ENCODE assay signal across 1 cellular context in the genomic region with DNA sequence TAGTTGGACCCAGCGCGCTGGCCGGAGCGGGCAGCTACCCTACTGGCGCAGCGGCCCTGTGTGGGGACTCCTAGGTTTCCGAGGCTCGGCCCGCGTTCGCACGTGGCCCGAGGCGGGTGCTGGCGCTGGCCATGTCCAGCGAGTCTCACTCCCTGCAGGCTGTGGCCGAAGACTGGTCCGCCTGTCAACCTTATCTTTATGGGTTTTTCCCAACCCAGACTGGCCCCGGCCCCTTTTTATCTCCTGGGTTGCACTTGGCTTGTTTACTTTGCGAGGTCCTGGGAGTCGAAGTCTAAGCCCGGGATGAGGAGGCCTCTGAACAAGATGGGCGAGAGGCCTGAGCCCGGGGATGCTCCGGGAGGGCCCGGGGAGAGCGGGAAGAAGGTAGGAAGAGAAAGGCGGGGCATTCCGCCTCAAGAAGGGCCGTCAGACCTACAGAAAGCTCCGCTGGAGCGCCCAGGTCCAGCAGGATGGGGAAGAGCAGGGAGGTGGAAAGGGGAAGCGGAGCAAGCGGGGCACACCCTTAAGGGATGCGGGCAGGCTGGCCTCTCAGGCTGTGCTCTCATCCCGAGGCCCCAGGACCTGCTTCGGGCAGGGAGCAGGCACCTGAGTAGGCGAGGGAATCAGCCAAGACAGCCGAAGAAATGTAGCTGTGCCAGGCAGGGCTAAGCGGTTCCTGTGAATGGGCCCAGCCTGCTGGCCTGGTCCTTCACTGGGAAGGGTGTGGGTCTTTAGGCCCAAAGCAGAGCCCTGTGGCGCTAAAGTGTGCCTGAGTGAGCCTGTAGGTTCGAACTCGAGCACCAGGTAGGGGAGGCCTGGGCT.
TF ChIP-seq lines count a peak whose summit lies in the region.

No MANE protein-coding gene starts in this region.

TF ChIP-seq in HepG2, 621 proteins besides CTCF, POLR2A, EP300 and RAD21 (continued from another document):
- TF ChIP-seq, protein P1, sequence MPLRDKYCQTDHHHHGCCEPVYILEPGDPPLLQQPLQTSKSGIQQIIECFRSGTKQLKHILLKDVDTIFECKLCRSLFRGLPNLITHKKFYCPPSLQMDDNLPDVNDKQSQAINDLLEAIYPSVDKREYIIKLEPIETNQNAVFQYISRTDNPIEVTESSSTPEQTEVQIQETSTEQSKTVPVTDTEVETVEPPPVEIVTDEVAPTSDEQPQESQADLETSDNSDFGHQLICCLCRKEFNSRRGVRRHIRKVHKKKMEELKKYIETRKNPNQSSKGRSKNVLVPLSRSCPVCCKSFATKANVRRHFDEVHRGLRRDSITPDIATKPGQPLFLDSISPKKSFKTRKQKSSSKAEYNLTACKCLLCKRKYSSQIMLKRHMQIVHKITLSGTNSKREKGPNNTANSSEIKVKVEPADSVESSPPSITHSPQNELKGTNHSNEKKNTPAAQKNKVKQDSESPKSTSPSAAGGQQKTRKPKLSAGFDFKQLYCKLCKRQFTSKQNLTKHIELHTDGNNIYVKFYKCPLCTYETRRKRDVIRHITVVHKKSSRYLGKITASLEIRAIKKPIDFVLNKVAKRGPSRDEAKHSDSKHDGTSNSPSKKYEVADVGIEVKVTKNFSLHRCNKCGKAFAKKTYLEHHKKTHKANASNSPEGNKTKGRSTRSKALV (CRISPR knock-in tag; IDR thresholded peaks at IDR 0.05) = peak; percentile 65; the same call in 1 of the 2 replicates
- TF ChIP-seq, protein P2, sequence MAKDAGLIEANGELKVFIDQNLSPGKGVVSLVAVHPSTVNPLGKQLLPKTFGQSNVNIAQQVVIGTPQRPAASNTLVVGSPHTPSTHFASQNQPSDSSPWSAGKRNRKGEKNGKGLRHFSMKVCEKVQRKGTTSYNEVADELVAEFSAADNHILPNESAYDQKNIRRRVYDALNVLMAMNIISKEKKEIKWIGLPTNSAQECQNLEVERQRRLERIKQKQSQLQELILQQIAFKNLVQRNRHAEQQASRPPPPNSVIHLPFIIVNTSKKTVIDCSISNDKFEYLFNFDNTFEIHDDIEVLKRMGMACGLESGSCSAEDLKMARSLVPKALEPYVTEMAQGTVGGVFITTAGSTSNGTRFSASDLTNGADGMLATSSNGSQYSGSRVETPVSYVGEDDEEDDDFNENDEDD (CRISPR knock-in tag; IDR thresholded peaks at IDR 0.05; ENCODE audit: borderline replicate concordance) = peak; percentile 84; the same call in 1 of the 2 replicates
- TF ChIP-seq SUZ12 (IDR thresholded peaks at IDR 0.05; ENCODE audit: low read depth, low read length) = no peak
- TF ChIP-seq SOX13 (IDR thresholded peaks at IDR 0.05) = no peak
- peak in 1 of 2 experiments; percentile 76; a peak in 2 of 4 replicates for TF ChIP-seq SOX13 (CRISPR knock-in tag; conservative IDR thresholded peaks at IDR 0.05 in 1 of 2, IDR thresholded peaks at IDR 0.05 in 1 of 2)
- TF ChIP-seq, protein P3, sequence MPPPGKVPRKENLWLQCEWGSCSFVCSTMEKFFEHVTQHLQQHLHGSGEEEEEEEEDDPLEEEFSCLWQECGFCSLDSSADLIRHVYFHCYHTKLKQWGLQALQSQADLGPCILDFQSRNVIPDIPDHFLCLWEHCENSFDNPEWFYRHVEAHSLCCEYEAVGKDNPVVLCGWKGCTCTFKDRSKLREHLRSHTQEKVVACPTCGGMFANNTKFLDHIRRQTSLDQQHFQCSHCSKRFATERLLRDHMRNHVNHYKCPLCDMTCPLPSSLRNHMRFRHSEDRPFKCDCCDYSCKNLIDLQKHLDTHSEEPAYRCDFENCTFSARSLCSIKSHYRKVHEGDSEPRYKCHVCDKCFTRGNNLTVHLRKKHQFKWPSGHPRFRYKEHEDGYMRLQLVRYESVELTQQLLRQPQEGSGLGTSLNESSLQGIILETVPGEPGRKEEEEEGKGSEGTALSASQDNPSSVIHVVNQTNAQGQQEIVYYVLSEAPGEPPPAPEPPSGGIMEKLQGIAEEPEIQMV (CRISPR knock-in tag; IDR thresholded peaks at IDR 0.05; ENCODE audit: low read depth) = peak; percentile 96
- TF ChIP-seq RFXAP (CRISPR knock-in tag; IDR thresholded peaks at IDR 0.05; ENCODE audit: borderline replicate concordance) = 0 out of 2 replicates have a peak, but pooled peaks have one; percentile 71
- TF ChIP-seq RBM39 (IDR thresholded peaks at IDR 0.05; ENCODE audit: low read depth, low read length, poor library complexity, severe bottlenecking) = peak; percentile 20
- TF ChIP-seq, protein P4, sequence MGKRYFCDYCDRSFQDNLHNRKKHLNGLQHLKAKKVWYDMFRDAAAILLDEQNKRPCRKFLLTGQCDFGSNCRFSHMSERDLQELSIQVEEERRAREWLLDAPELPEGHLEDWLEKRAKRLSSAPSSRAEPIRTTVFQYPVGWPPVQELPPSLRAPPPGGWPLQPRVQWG (CRISPR knock-in tag; IDR thresholded peaks at IDR 0.05; ENCODE audit: borderline replicate concordance, low read depth) = no peak
- peak; percentile 46; the same call in 1 of the 2 replicates for TF ChIP-seq SALL2 (CRISPR knock-in tag; IDR thresholded peaks at IDR 0.05)
- TF ChIP-seq NKX3-1 (CRISPR knock-in tag; IDR thresholded peaks at IDR 0.05) = peak; percentile 80
- TF ChIP-seq ZFY (CRISPR knock-in tag; IDR thresholded peaks at IDR 0.05) = peak; percentile 85
- TF ChIP-seq PRPF4 (IDR thresholded peaks at IDR 0.05; ENCODE audit: low read depth, low read length, poor library complexity, severe bottlenecking) = peak; percentile 5
- peak; percentile 58; the same call in 1 of the 2 replicates for TF ChIP-seq NR2F2 (IDR thresholded peaks at IDR 0.05; ENCODE audit: borderline replicate concordance, low read depth)
